Comparison of ENCODE assay signal across 22 cellular contexts in the genomic region with DNA sequence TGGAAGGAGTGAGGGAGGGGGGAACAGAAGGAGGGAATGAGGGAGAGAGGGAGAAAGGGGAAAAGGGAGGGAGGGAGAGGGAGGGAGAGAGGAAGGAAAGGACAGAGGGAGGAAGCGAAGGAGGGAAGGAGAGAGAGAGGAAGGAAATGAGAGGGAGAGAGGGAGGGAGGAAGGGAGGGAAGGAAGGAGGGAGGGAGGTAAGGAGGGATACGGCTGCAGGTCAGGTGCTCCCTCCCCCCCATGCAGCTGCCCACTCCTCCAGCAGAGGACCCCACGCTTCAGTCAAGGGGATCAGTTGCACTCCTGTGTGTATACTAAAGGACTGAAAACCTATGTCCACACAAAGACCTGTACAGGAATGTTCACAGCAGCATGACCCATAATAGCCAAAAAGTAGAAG.
"Had no signal": no experiment of that assay in that cellular context is flagged by ENCODE, and none has a peak within 500 bp of the region (broad histone marks: within the 10 kb centered on the region; RNA-seq: fewer than 3 reads in every experiment).

No MANE protein-coding gene starts in this region.

- H3K27me3 ChIP-seq: breast epithelium, gastrocnemius medialis, pancreas, suprapubic skin, tibial artery had no signal

- H3K27ac ChIP-seq: breast epithelium, gastrocnemius medialis, pancreas, prostate gland, suprapubic skin, tibial artery had no signal

- H3K4me2 ChIP-seq: smooth muscle cell had no signal

- H3K9me3 ChIP-seq: breast epithelium, gastrocnemius medialis, pancreas, prostate gland, suprapubic skin, tibial artery had no signal

- H3K27me3 Mint-ChIP-seq: activated CD8-positive, alpha-beta T cell treated with anti-CD3 and anti-CD28 coated beads for 36 hours; naive thymus-derived CD4-positive, alpha-beta T cell had no signal

- H3K36me3 ChIP-seq: breast epithelium had no signal

- H3K4me3 Mint-ChIP-seq: activated CD8-positive, alpha-beta T cell treated with anti-CD3 and anti-CD28 coated beads for 36 hours; activated T-cell treated with anti-CD3 and anti-CD28 coated beads, Interleukin-2, amount 50 U/mL, for 72 hours; mesothelial cell of epicardium; naive thymus-derived CD4-positive, alpha-beta T cell; T-helper 1 cell treated with Interleukin-12 subunit alpha and Interleukin-12 subunit beta and Interleukin-4 antibody, amounts not matched to agents 30 μg/mL and 1 μg/mL, for 36 hours had no signal

- H3K4me1 ChIP-seq: breast epithelium, gastrocnemius medialis, pancreas, prostate gland, suprapubic skin, tibial artery had no signal

- H3K4me3 ChIP-seq: breast epithelium, gastrocnemius medialis, pancreas, prostate gland, smooth muscle cell, suprapubic skin, tibial artery had no signal

- DNase-seq: activated CD4-positive, alpha-beta T cell treated with anti-CD3 and anti-CD28 coated beads for 1 hour; activated CD8-positive, alpha-beta T cell treated with anti-CD3 and anti-CD28 coated beads for 36 hours; activated naive CD4-positive, alpha-beta T cell; activated T-cell treated with anti-CD3 and anti-CD28 coated beads, Interleukin-2, amount 50 U/mL, for 72 hours; central memory CD4-positive, alpha-beta T cell; effector CD8-positive, alpha-beta T cell; gastrocnemius medialis; head of caudate nucleus; hippocampal formation; kidney; naive thymus-derived CD4-positive, alpha-beta T cell; pancreas; retina; T-helper 9 cell; tibial artery had no signal

- H3K4me1 Mint-ChIP-seq: mesothelial cell of epicardium had no signal

- ATAC-seq: activated naive CD4-positive, alpha-beta T cell treated with anti-CD3 and anti-CD28 coated beads, Interleukin-2, amount 50 U/mL, for 72 hours; activated T-cell treated with anti-CD3 and anti-CD28 coated beads, Interleukin-2, amount 50 U/mL, for 72 hours; gastrocnemius medialis; pancreas had no signal

- H3K9me3 Mint-ChIP-seq: activated CD8-positive, alpha-beta T cell treated with anti-CD3 and anti-CD28 coated beads for 36 hours; activated naive CD4-positive, alpha-beta T cell treated with anti-CD3 and anti-CD28 coated beads, Interleukin-2, amount 50 U/mL, for 72 hours; activated T-cell treated with anti-CD3 and anti-CD28 coated beads, Interleukin-2, amount 50 U/mL, for 72 hours; mesothelial cell of epicardium; naive thymus-derived CD4-positive, alpha-beta T cell; T-helper 1 cell treated with Interleukin-12 subunit alpha and Interleukin-12 subunit beta and Interleukin-4 antibody, amounts not matched to agents 30 μg/mL and 1 μg/mL, for 36 hours had no signal

- H3K27ac Mint-ChIP-seq: activated CD8-positive, alpha-beta T cell treated with anti-CD3 and anti-CD28 coated beads for 36 hours; activated naive CD4-positive, alpha-beta T cell treated with anti-CD3 and anti-CD28 coated beads, Interleukin-2, amount 50 U/mL, for 72 hours; activated T-cell treated with anti-CD3 and anti-CD28 coated beads, Interleukin-2, amount 50 U/mL, for 72 hours; mesothelial cell of epicardium; T-helper 1 cell treated with Interleukin-12 subunit alpha and Interleukin-12 subunit beta and Interleukin-4 antibody, amounts not matched to agents 30 μg/mL and 1 μg/mL, for 36 hours had no signal
